In the genomic region with DNA sequence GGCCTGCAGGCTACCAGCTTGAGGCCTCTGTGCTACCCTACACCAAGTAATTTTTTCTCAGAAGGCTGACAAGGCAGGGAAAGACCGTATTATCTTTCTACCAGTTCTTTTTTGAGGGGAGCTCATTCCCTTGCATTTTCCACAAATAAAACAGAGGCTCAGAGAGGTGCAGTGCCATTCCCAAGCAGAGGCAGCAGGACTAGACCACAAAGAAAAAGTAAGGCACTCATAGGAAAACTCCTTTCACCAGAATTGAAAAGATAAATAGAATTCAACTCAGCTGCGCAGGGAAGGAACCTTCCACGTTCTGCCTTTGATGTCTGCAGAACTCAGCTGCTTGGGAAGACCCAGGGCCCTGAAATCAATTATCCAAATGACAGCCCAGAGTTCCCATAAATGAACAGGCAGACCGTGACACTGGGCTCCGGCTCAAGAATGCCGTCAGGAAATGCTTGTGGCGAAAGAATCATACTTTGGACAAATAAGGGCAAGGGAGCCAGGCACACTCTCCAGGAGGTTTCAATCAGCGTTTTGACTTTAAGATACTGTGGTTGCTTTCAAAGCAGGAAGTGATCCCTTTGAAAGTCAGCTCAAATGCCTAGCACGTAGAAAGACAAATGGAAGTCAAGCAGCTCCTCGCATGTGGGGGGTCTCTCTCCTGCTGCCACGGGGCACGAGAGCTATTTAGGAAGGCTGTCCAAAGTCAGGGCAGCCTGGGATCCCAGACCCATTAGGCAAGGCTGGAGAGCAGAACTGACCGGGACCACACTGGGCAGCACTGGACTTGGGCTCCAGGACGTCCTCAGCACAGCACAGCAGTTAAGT, we compare ENCODE assay signal across 8 cellular contexts. TPM values are rescaled to one million over a fixed set of nuclear protein-coding genes. Genes with fewer than 3 reads are reported as not detected.
DNase-seq lines count a peak whose midpoint lies in the region; ATAC-seq and TF ChIP-seq lines count a peak whose summit lies in the region.

No MANE protein-coding gene starts in this region.

- peak; percentile 79 for ATAC-seq in left ventricle myocardium superior
- ATAC-seq in HG03139 (IDR thresholded peaks at IDR 0.05; ENCODE audit: unreplicated experiment) = no peak

- TF ChIP-seq CTCF in AG09319 (IDR thresholded peaks at IDR 0.05; ENCODE audit: low read depth, low read length) (no peak), GM13977 (IDR thresholded peaks at IDR 0.05; ENCODE audit: extremely low read depth, insufficient read depth, missing control alignments) (no peak)

- DNase-seq in AG09319 (ENCODE audit: extremely low read depth, low read depth) (peak; percentile 97), KBM-7 (peak; percentile 64), amniotic epithelial cell (ENCODE audit: low read depth) (peak; percentile 99), left ventricle myocardium superior (peak; percentile 84), renal cortical epithelial cell (ENCODE audit: low read depth) (peak; percentile 98), NCI-H1417 (lab: John Stamatoyannopoulos, UW) (no peak), GM13977 (ENCODE audit: low spot score) (no peak)

- intact Hi-C loops in left ventricle myocardium superior (cut with micrococcal nuclease) = no loop called here

- in situ Hi-C loops in KBM-7 (cut with MboI; ENCODE audit: low pct_unique_long_range_greater_than_20kb, low sequenced_read_pairs) (no loop called here), GM13977 (cut with MboI; ENCODE audit: low pct_unique_long_range_greater_than_20kb, low sequenced_read_pairs, unreplicated experiment) (no loop called here)

RNA-seq across cellular contexts. Expression of a gene that starts 14.0 kb away (rescaled TPM):
- 29.8 TPM for total RNA-seq in left ventricle myocardium superior
- total RNA-seq in renal cortical epithelial cell = 54.0 and 58.3 TPM in 2 replicates

RNA-seq across cellular contexts. Expression of a gene that starts 14.4 kb away (rescaled TPM):
- total RNA-seq in left ventricle myocardium superior = 58.1 TPM
- total RNA-seq in renal cortical epithelial cell = 63.2 and 78.4 TPM in 2 replicates

Comparison
In these comparisons a context has a peak if more than half of its experiments do, and no peak if none do; other contexts are left out.
1. DNase-seq: peak in AG09319 (single experiment), KBM-7 (single experiment), amniotic epithelial cell (single experiment), left ventricle myocardium superior (single experiment) and renal cortical epithelial cell (single experiment); none in NCI-H1417 (0 of 3) and GM13977 (single experiment).